In genomic region chr20:49624988-49625387, GRCh38 we compare ENCODE assay signal across 1 cellular context. TPM values are rescaled to one million over a fixed set of nuclear protein-coding genes. Genes with fewer than 3 reads are reported as not detected.
"Had no signal": no experiment of that assay in that cellular context is flagged by ENCODE, and none has a peak within 500 bp of the region (broad histone marks: within the 10 kb centered on the region; RNA-seq: fewer than 3 reads in every experiment).

No MANE protein-coding gene starts in this region.

RNA-seq across cellular contexts. Expression of gene PTGIS, which starts 57.1 kb away (rescaled TPM):
- polyA plus RNA-seq: keratinocyte had no signal
